Comparison of ENCODE assay signal across 1 cellular context in genomic region chr21:43899307-43900077, GRCh38.
TF ChIP-seq lines count a peak whose summit lies in the region.

No MANE protein-coding gene starts in this region.

TF ChIP-seq in WTC11, 78 proteins besides CTCF, POLR2A, EP300 and RAD21 (continued from another document):
- no peak for TF ChIP-seq USF2 (CRISPR knock-in tag; IDR thresholded peaks at IDR 0.05)
- no peak for TF ChIP-seq FOXP4 (CRISPR knock-in tag; IDR thresholded peaks at IDR 0.05)
- TF ChIP-seq IRF1 (CRISPR knock-in tag; IDR thresholded peaks at IDR 0.05): no peak
